ENCODE assay signal across 24 cellular contexts in genomic region chr11:36333468-36333867, GRCh38. TPM values are rescaled to one million over a fixed set of nuclear protein-coding genes. Genes with fewer than 3 reads are reported as not detected.
DNase-seq lines count a peak whose midpoint lies in the region; ATAC-seq, FAIRE-seq and TF ChIP-seq lines count a peak whose summit lies in the region.
"Had no signal": no experiment of that assay in that cellular context is flagged by ENCODE, and none has a peak within 500 bp of the region (broad histone marks: within the 10 kb centered on the region; RNA-seq: fewer than 3 reads in every experiment).

No MANE protein-coding gene starts in this region.

- H3K9ac ChIP-seq in adipocyte (ENCODE audit: low read length) (no peak overlapping the region), fibroblast of lung (ENCODE audit: insufficient read depth, low read length) (no peak overlapping the region)

- H3K4me1 ChIP-seq in adipocyte (ENCODE audit: control insufficient read depth, insufficient read depth, low read length) (peaks cover 22% of the 10 kb centered on the region), fibroblast of lung (ENCODE audit: control insufficient read depth, extremely low read depth, insufficient read depth, low read length) (no peaks in the 10 kb centered on the region), pancreas (no peaks in the 10 kb centered on the region)
- H3K4me1 ChIP-seq: psoas muscle had no signal

- no peak overlapping the region for H2AFZ ChIP-seq in fibroblast of lung (ENCODE audit: low read length)
- H2AFZ ChIP-seq: GM23338 had no signal

- DNase-seq in stimulated activated naive CD8-positive, alpha-beta T cell treated with anti-CD3 and anti-CD28 coated beads, Interleukin-15, amount 100 ng/mL, for 72 hours = no peak
- no peak for DNase-seq in stimulated activated naive CD8-positive, alpha-beta T cell treated with anti-CD3 and anti-CD28 coated beads, Interleukin-15, Interleukin-2, amounts not matched to agents 100 U/mL and 50 U/mL, for 24 hours
- DNase-seq in adipocyte (ENCODE audit: low read depth) (peak; percentile 80), fibroblast of lung (ENCODE audit: low read depth in 2 of 2) (peak; percentile 32 to 70), NCI-H69 (lab: John Stamatoyannopoulos, UW) (no peak), SKM-1 treated with dmso at 0.1 percent for 144 hours (lab: John Stamatoyannopoulos, UW; ENCODE audit: unreplicated experiment) (no peak), pancreas (no peak)
- DNase-seq: activated CD4-positive, alpha-beta T cell treated with anti-CD3 and anti-CD28 coated beads, Interleukin-2, amount 50 U/mL, for 48 hours; activated naive CD8-positive, alpha-beta T cell treated with anti-CD3 and anti-CD28 coated beads, Interleukin-2, amount 10 ng/mL, durations not matched to agents 7 days and 5 days; activated T-cell treated with anti-CD3 and anti-CD28 coated beads for 4 hours; CD4-positive, alpha-beta T cell; effector CD8-positive, alpha-beta T cell; foreskin melanocyte; left cardiac atrium; NCI-H1694 treated with DMSO at 0.1 percent for 48 hours; NK-92 treated with Interleukin-12 subunit alpha and Interleukin-12 subunit beta, amount 100 ng/mL, for 24 hours; psoas muscle; stimulated activated naive B cell treated with anti-CD40 and anti-IgM and Interleukin-4, amounts not matched to agents 10 μg/mL and 1 μg/mL and 100 μg/mL, for 72 hours had no signal

- H3K27ac ChIP-seq in fibroblast of lung (ENCODE audit: insufficient read depth, low read length) (no peak overlapping the region), pancreas (no peak overlapping the region)
- H3K27ac ChIP-seq: cardiac muscle cell, psoas muscle had no signal

- H3K4me2 ChIP-seq in fibroblast of lung (ENCODE audit: extremely low read depth, insufficient read depth, low read length) = no peak overlapping the region
- H3K4me2 ChIP-seq: GM23338 had no signal

- H3K4me1 Mint-ChIP-seq in stimulated activated naive CD8-positive, alpha-beta T cell treated with anti-CD3 and anti-CD28 coated beads, Interleukin-15, amount 100 ng/mL, for 72 hours = peaks cover 6% of the 10 kb centered on the region
- H3K4me1 Mint-ChIP-seq: activated naive CD8-positive, alpha-beta T cell treated with anti-CD3 and anti-CD28 coated beads, Interleukin-2, amount 10 ng/mL, durations not matched to agents 7 days and 5 days; GM23338; mesothelial cell of epicardium; neural crest cell had no signal

- H3K4me3 Mint-ChIP-seq in stimulated activated naive CD8-positive, alpha-beta T cell treated with anti-CD3 and anti-CD28 coated beads, Interleukin-15, amount 100 ng/mL, for 72 hours = no peak overlapping the region
- H3K4me3 Mint-ChIP-seq: activated naive CD8-positive, alpha-beta T cell treated with anti-CD3 and anti-CD28 coated beads, Interleukin-2, amount 10 ng/mL, durations not matched to agents 7 days and 5 days; CD4-positive, alpha-beta T cell; GM23338; mesothelial cell of epicardium; neural crest cell; stimulated activated naive B cell treated with anti-CD40 and anti-IgM and Interleukin-4, amounts not matched to agents 10 μg/mL and 1 μg/mL and 100 μg/mL, for 72 hours; type B pancreatic cell had no signal

- TF ChIP-seq CTCF in fibroblast of lung (conservative IDR thresholded peaks at IDR 0.05 in 1 of 2, IDR thresholded peaks at IDR 0.05 in 1 of 2; ENCODE audit: low read depth in 1 of 2, low read length in 2 of 2) (no peak), pancreas (IDR thresholded peaks at IDR 0.05) (no peak)

- H3K4me3 ChIP-seq in adipocyte (ENCODE audit: low read length) = no peak overlapping the region
- no peak overlapping the region for H3K4me3 ChIP-seq in fibroblast of lung (replicated peaks in 1 of 4; ENCODE audit: control extremely low read depth in 1 of 4, insufficient read depth in 1 of 4, low read depth in 3 of 4, low read length in 4 of 4)
- no peak overlapping the region for H3K4me3 ChIP-seq in pancreas
- H3K4me3 ChIP-seq: cardiac muscle cell, GM23338, psoas muscle had no signal

- peaks cover 57% of the 10 kb centered on the region for H3K27me3 Mint-ChIP-seq in stimulated activated naive CD8-positive, alpha-beta T cell treated with anti-CD3 and anti-CD28 coated beads, Interleukin-15, amount 100 ng/mL, for 72 hours
- H3K27me3 Mint-ChIP-seq: CD4-positive, alpha-beta T cell had no signal

- H3K27ac Mint-ChIP-seq in stimulated activated naive CD8-positive, alpha-beta T cell treated with anti-CD3 and anti-CD28 coated beads, Interleukin-15, amount 100 ng/mL, for 72 hours = peak overlapping the region in 1 of 2 donors; percentile 41
- H3K27ac Mint-ChIP-seq: activated naive CD8-positive, alpha-beta T cell treated with anti-CD3 and anti-CD28 coated beads, Interleukin-2, amount 10 ng/mL, durations not matched to agents 7 days and 5 days; CD4-positive, alpha-beta T cell; GM23338; mesothelial cell of epicardium; stimulated activated naive B cell treated with anti-CD40 and anti-IgM and Interleukin-4, amounts not matched to agents 10 μg/mL and 1 μg/mL and 100 μg/mL, for 72 hours; type B pancreatic cell had no signal

- no peaks in the 10 kb centered on the region for H4K20me1 ChIP-seq in fibroblast of lung (ENCODE audit: control insufficient read depth, extremely low read depth, insufficient read depth, low read length)

- intact Hi-C loops in pancreas (cut with DNase I) = no loop called here

- peak; percentile 42 for ATAC-seq in stimulated activated naive CD8-positive, alpha-beta T cell treated with anti-CD3 and anti-CD28 coated beads, Interleukin-15, amount 100 ng/mL, for 72 hours
- no peak for ATAC-seq in stimulated activated naive CD8-positive, alpha-beta T cell treated with anti-CD3 and anti-CD28 coated beads, Interleukin-15, Interleukin-2, amounts not matched to agents 100 U/mL and 50 U/mL, for 24 hours
- ATAC-seq in HG03045 (IDR thresholded peaks at IDR 0.05; ENCODE audit: unreplicated experiment) (no peak), pancreas (no peak)
- ATAC-seq: psoas muscle had no signal

- no peaks in the 10 kb centered on the region for H3K79me2 ChIP-seq in fibroblast of lung (ENCODE audit: control insufficient read depth, insufficient read depth, low read length)

- no peak for FAIRE-seq in pancreas (lab: Jason Lieb, UNC)

- no peaks in the 10 kb centered on the region for H3K36me3 ChIP-seq in adipocyte (ENCODE audit: control insufficient read depth, insufficient read depth, low read length, severe bottlenecking)
- no peaks in the 10 kb centered on the region for H3K36me3 ChIP-seq in fibroblast of lung (ENCODE audit: control insufficient read depth, insufficient read depth, low read length)
- H3K36me3 ChIP-seq in pancreas = no peaks in the 10 kb centered on the region
- H3K36me3 ChIP-seq: cardiac muscle cell had no signal

- H3K9me3 ChIP-seq in adipocyte (ENCODE audit: control insufficient read depth, low read length) = no peaks in the 10 kb centered on the region
- no peaks in the 10 kb centered on the region for H3K9me3 ChIP-seq in fibroblast of lung (ENCODE audit: control insufficient read depth, insufficient read depth, low read depth, low read length)
- no peaks in the 10 kb centered on the region for H3K9me3 ChIP-seq in pancreas
- H3K9me3 ChIP-seq: psoas muscle had no signal

- no peaks in the 10 kb centered on the region for H3K27me3 ChIP-seq in adipocyte (replicated peaks; ENCODE audit: control insufficient read depth, insufficient read depth, low read length)
- no peaks in the 10 kb centered on the region for H3K27me3 ChIP-seq in fibroblast of lung (ENCODE audit: control insufficient read depth, insufficient read depth, low read length)
- H3K27me3 ChIP-seq in pancreas = no peaks in the 10 kb centered on the region
- H3K27me3 ChIP-seq: cardiac muscle cell had no signal

- 87 to 95% methylated on average over 1 of the region's 1 CpG for WGBS in pancreas, 2 donors

- H3K9me3 Mint-ChIP-seq in stimulated activated naive CD8-positive, alpha-beta T cell treated with anti-CD3 and anti-CD28 coated beads, Interleukin-15, amount 100 ng/mL, for 72 hours = peaks cover 9 to 17% of the 10 kb centered on the region in 2 donors
- H3K9me3 Mint-ChIP-seq: CD4-positive, alpha-beta T cell; GM23338; type B pancreatic cell had no signal

RNA-seq across cellular contexts. Expression of gene PRR5L, which starts 37.4 kb away (rescaled TPM):
- total RNA-seq in fibroblast of lung (2.8 and 6.2 TPM in 2 replicates), pancreas (1 to 10 TPM; 1.3 to 9.0 (median 2.7) TPM)
- polyA plus RNA-seq in fibroblast of lung (0.54 and 6.3 TPM in 2 replicates), pancreas (1 to 10 TPM; 1.6 to 2.3 TPM)
- polyA plus RNA-seq in fibroblast of lung (2012) = 0.46 and 5.7 TPM in 2 replicates
- polyA minus RNA-seq in fibroblast of lung (ENCODE audit: low replicate concordance) = 1.0 and 2.6 TPM in 2 replicates

RNA-seq across cellular contexts. Expression of gene COMMD9, which starts 44.2 kb away (rescaled TPM):
- total RNA-seq in fibroblast of lung (15.4 and 21.8 TPM in 2 replicates), pancreas (10 to 100 TPM; 16.5 to 47.6 (median 29.1) TPM)
- polyA plus RNA-seq in fibroblast of lung (56.1 and 77.9 TPM in 2 replicates), pancreas (10 to 100 TPM; 22.5 to 37.4 TPM)
- 82.1 and 83.1 TPM in 2 replicates for polyA plus RNA-seq in fibroblast of lung (2012)
- 60.8 and 70.3 TPM in 2 replicates for polyA minus RNA-seq in fibroblast of lung (ENCODE audit: low replicate concordance)

Comparison
In these comparisons a context has a peak if more than half of its experiments do, and no peak if none do; other contexts are left out.
1. DNase-seq: peak in adipocyte (single experiment) and fibroblast of lung (2 of 2); none in stimulated activated naive CD8-positive, alpha-beta T cell treated with anti-CD3 and anti-CD28 coated beads, Interleukin-15, amount 100 ng/mL, for 72 hours (0 of 2), stimulated activated naive CD8-positive, alpha-beta T cell treated with anti-CD3 and anti-CD28 coated beads, Interleukin-15, Interleukin-2, amounts not matched to agents 100 U/mL and 50 U/mL, for 24 hours (single experiment), NCI-H69 (single experiment), SKM-1 treated with dmso at 0.1 percent for 144 hours (single experiment) and pancreas (0 of 6).